Comparison of ENCODE assay signal across 19 cellular contexts in the genomic region with DNA sequence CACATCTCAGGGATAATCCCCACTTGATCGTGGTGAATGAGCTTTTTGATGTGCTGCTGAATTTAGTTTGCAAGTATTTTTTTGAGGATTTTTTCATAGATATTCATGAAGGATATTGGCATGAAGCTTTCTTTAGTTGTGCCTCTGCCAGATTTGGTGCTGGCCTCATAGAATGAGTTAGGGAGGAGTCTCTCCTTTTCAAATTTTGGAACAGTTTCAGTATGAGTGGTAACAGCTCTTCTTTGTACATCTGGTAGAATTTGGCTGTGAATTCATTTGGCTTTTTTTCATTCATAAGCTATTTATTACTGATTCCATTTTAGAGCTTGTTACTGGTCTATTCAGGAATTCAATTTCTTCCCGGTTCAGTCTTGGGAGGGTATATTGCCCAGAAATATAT.
DNase-seq lines count a peak whose midpoint lies in the region; ATAC-seq and TF ChIP-seq lines count a peak whose summit lies in the region.
"Had no signal": no experiment of that assay in that cellular context is flagged by ENCODE, and none has a peak within 500 bp of the region (broad histone marks: within the 10 kb centered on the region; RNA-seq: fewer than 3 reads in every experiment).

No MANE protein-coding gene starts in this region.

- H3K27ac ChIP-seq in GM23248 (no peak overlapping the region), KMS-11 (peak overlapping the region; percentile 20; the same call in 1 of the 2 replicates), heart left ventricle (no peak overlapping the region)
- H3K27ac ChIP-seq: 22Rv1; A549; BLaER1 treated with 17β-estradiol and CSF1 and Interleukin-3, amounts not matched to agents 10 nM and 100 nM; C4-2B had no signal

- no peak for ATAC-seq in heart left ventricle
- ATAC-seq: A549; CD8-positive, alpha-beta T cell had no signal

- H3K36me3 ChIP-seq in GM23248 (ENCODE audit: low read depth) (no peaks in the 10 kb centered on the region), KMS-11 (ENCODE audit: insufficient read depth) (no peaks in the 10 kb centered on the region), heart left ventricle (no peaks in the 10 kb centered on the region)
- H3K36me3 ChIP-seq: BLaER1 treated with 17β-estradiol and CSF1 and Interleukin-3, amounts not matched to agents 10 nM and 100 nM had no signal

- DNase-seq in GM23248, result peak; percentile 6
- peak; percentile 81 for DNase-seq in NCI-H446 treated with DMSO at 0.1 percent for 48 hours (lab: John Stamatoyannopoulos, UW)
- peak; percentile 6 for DNase-seq in inferior parietal cortex (ENCODE audit: extremely low spot score)
- no peak for DNase-seq in activated naive CD4-positive, alpha-beta T cell treated with Interleukin-2 at 50 U/mL for 16 hours
- no peak for DNase-seq in NCI-H524 treated with DMSO at 0.1 percent for 48 hours (lab: John Stamatoyannopoulos, UW)
- DNase-seq in LoVo (ENCODE audit: low spot score), result no peak
- no peak for DNase-seq in heart left ventricle
- DNase-seq: AML-193; Caco-2; Calu3; CD4-positive, alpha-beta T cell; CD8-positive, alpha-beta T cell; DMS79 treated with DMSO at 0.1 percent for 48 hours; GF-D8 had no signal

- H3K27me3 ChIP-seq in GM23248 (replicated peaks; ENCODE audit: insufficient read depth) (no peaks in the 10 kb centered on the region), KMS-11 (ENCODE audit: insufficient read depth, low read depth) (no peaks in the 10 kb centered on the region), heart left ventricle (no peaks in the 10 kb centered on the region)
- H3K27me3 ChIP-seq: BLaER1 treated with 17β-estradiol and CSF1 and Interleukin-3, amounts not matched to agents 10 nM and 100 nM had no signal

- H3K4me3 ChIP-seq in GM23248 (no peak overlapping the region), KMS-11 (IDR thresholded peaks at IDR 0.05; ENCODE audit: insufficient read depth, low read depth, low read length) (no peak overlapping the region), heart left ventricle (no peak overlapping the region)
- H3K4me3 ChIP-seq: A549; BLaER1 treated with 17β-estradiol and CSF1 and Interleukin-3, amounts not matched to agents 10 nM and 100 nM had no signal

- H3K4me2 ChIP-seq in GM23248 (ENCODE audit: unreplicated experiment) (no peak overlapping the region), KMS-11 (peak overlapping the region; percentile 55)
- H3K4me2 ChIP-seq: A549; BLaER1 treated with 17β-estradiol and CSF1 and Interleukin-3, amounts not matched to agents 10 nM and 100 nM had no signal

- TF ChIP-seq POLR2A in heart left ventricle (IDR thresholded peaks at IDR 0.05), result no peak

- intact Hi-C loops in heart left ventricle (cut with DNase I), result no loop called here

- in situ Hi-C loops in GM23248 (cut with MboI), result no loop called here

- H3K9me3 ChIP-seq in GM23248 (ENCODE audit: low read depth) (no peaks in the 10 kb centered on the region), heart left ventricle (no peaks in the 10 kb centered on the region)
- H3K9me3 ChIP-seq: A549; BLaER1 treated with 17β-estradiol and CSF1 and Interleukin-3, amounts not matched to agents 10 nM and 100 nM; Caco-2 had no signal

- H3F3A ChIP-seq in GM23248 (ENCODE audit: insufficient read depth), result no peaks in the 10 kb centered on the region

- no peaks in the 10 kb centered on the region for H4K20me1 ChIP-seq in GM23248 (ENCODE audit: insufficient read depth)
- H4K20me1 ChIP-seq in KMS-11 (ENCODE audit: insufficient read depth), result no peaks in the 10 kb centered on the region
- H4K20me1 ChIP-seq: BLaER1 treated with 17β-estradiol and CSF1 and Interleukin-3, amounts not matched to agents 10 nM and 100 nM had no signal

- H3K4me1 ChIP-seq in GM23248 (ENCODE audit: insufficient read depth), result no peaks in the 10 kb centered on the region
- H3K4me1 ChIP-seq in KMS-11 (ENCODE audit: low read depth, poor library complexity, severe bottlenecking), result peaks cover 53% of the 10 kb centered on the region
- no peaks in the 10 kb centered on the region for H3K4me1 ChIP-seq in heart left ventricle
- H3K4me1 ChIP-seq: A549; BLaER1 treated with 17β-estradiol and CSF1 and Interleukin-3, amounts not matched to agents 10 nM and 100 nM; Caco-2 had no signal

- 4 to 8% methylated on average over 2 of the region's 2 CpGs for WGBS in GM23248 (ENCODE audit: low coverage in 1 of 2, low lambda C conversion rate in 2 of 2, missing lambda C conversion rate in 2 of 2), 2 experiments
- WGBS in heart left ventricle, 4 donors, result 66 to 72% (median 71%) methylated on average over 2 of the region's 2 CpGs

- H3K9ac ChIP-seq in GM23248, result no peak overlapping the region
- H3K9ac ChIP-seq in KMS-11, result no peak overlapping the region
- H3K9ac ChIP-seq: BLaER1 treated with 17β-estradiol and CSF1 and Interleukin-3, amounts not matched to agents 10 nM and 100 nM had no signal

- H2AFZ ChIP-seq in GM23248 (no peak overlapping the region), KMS-11 (ENCODE audit: low read depth) (peak overlapping the region; percentile 20; the same call in 1 of the 2 replicates)

- TF ChIP-seq CTCF in KMS-11 (conservative IDR thresholded peaks at IDR 0.05; ENCODE audit: low read depth, low read length) (no peak), heart left ventricle (IDR thresholded peaks at IDR 0.05) (no peak)

- H3K9me2 ChIP-seq in GM23248 (ENCODE audit: insufficient read depth), result no peaks in the 10 kb centered on the region

- H3K79me2 ChIP-seq in GM23248 (ENCODE audit: insufficient read depth) (no peaks in the 10 kb centered on the region), KMS-11 (ENCODE audit: insufficient read depth, low read depth) (no peaks in the 10 kb centered on the region)

Comparison
In these comparisons a context has a peak if more than half of its experiments do, and no peak if none do; other contexts are left out.
1. DNase-seq: peak in GM23248 (single experiment), NCI-H446 treated with DMSO at 0.1 percent for 48 hours (single experiment) and inferior parietal cortex (single experiment); none in activated naive CD4-positive, alpha-beta T cell treated with Interleukin-2 at 50 U/mL for 16 hours (single experiment), NCI-H524 treated with DMSO at 0.1 percent for 48 hours (single experiment), LoVo (single experiment) and heart left ventricle (0 of 5).